Comparison of ENCODE assay signal across 8 cellular contexts in genomic region chr10:101141622-101142532, GRCh38. TPM values are rescaled to one million over a fixed set of nuclear protein-coding genes. Genes with fewer than 3 reads are reported as not detected.
A peak's percentile ranks its signal among the peaks of the same experiment; 100 is the strongest.
DNase-seq lines count a peak whose midpoint lies in the region; ATAC-seq and TF ChIP-seq lines count a peak whose summit lies in the region.

No MANE protein-coding gene starts in this region.

- H3K9me3 ChIP-seq in CD8-positive, alpha-beta T cell (ENCODE audit: low read length): no peaks in the 10 kb centered on the region
- no peaks in the 10 kb centered on the region for H3K9me3 ChIP-seq in right cardiac atrium (ENCODE audit: control insufficient read depth, low read length)

- WGBS in right cardiac atrium: 15% methylated on average over 21 of the region's 21 CpGs

- H3K4me2 ChIP-seq in GM23338: peak overlapping the region; percentile 45; the same call in 1 of the 2 replicates

- H3K27ac ChIP-seq in CD8-positive, alpha-beta T cell (ENCODE audit: low read depth, low read length): no peak overlapping the region
- H3K27ac ChIP-seq in GM23338 (ENCODE audit: low read depth) (no peak overlapping the region), right cardiac atrium (ENCODE audit: low read length) (no peak overlapping the region)

- CTCF ChIA-PET in CD8-positive, alpha-beta T cell (lab: Charles Lee): interaction anchor here (0.7 to 14.0 kb wide), 36 partner anchors 8 to 170 kb away, joined by 3 to 479 read pairs (median 6); partner anchors contain the start of genes KAZALD1 and TLX1

- DNase-seq in CD8-positive, alpha-beta T cell: peak; percentile 62 to 86 (median 76)
- DNase-seq in GM23338 (ENCODE audit: low spot score) (peak; percentile 92), NCI-H146 treated with DMSO at 0.1 percent for 48 hours (lab: John Stamatoyannopoulos, UW; ENCODE audit: unreplicated experiment) (peak; percentile 36), T1000 (lab: John Stamatoyannopoulos, UW) (peak; percentile 66), amygdala (lab: John Stamatoyannopoulos, UW) (peak in 52 of 56 donors; percentile 9 to 80 (median 48)), right cardiac atrium (peak; percentile 78 to 92 (median 91)), skeletal muscle cell (ENCODE audit: low read depth) (peak; percentile 26)

- no peaks in the 10 kb centered on the region for H3K36me3 Mint-ChIP-seq in CD8-positive, alpha-beta T cell
- no peaks in the 10 kb centered on the region; the same call in 2 of the 3 replicates for H3K36me3 Mint-ChIP-seq in GM23338 (ENCODE audit: low read depth)

- no peak overlapping the region for H3K27ac Mint-ChIP-seq in CD8-positive, alpha-beta T cell
- H3K27ac Mint-ChIP-seq in GM23338: no peak overlapping the region

- H3K9me3 Mint-ChIP-seq in CD8-positive, alpha-beta T cell: no peaks in the 10 kb centered on the region
- no peaks in the 10 kb centered on the region; the same call in 2 of the 3 replicates for H3K9me3 Mint-ChIP-seq in GM23338

- H3K4me3 Mint-ChIP-seq in CD8-positive, alpha-beta T cell: no peak overlapping the region
- no peak overlapping the region for H3K4me3 Mint-ChIP-seq in GM23338

- ATAC-seq in CD8-positive, alpha-beta T cell: peak; percentile 86
- peak; percentile 53 for ATAC-seq in GM23338
- peak; percentile 81 to 84 for ATAC-seq in right cardiac atrium
- no peak for ATAC-seq in GM21447 (IDR thresholded peaks at IDR 0.05; ENCODE audit: unreplicated experiment)

- no peaks in the 10 kb centered on the region for H3F3A ChIP-seq in GM23338 (replicated peaks; ENCODE audit: low read depth)

- peaks cover 28% of the 10 kb centered on the region for H3K4me1 Mint-ChIP-seq in CD8-positive, alpha-beta T cell (ENCODE audit: low read depth)
- H3K4me1 Mint-ChIP-seq in GM23338: peaks cover 17% of the 10 kb centered on the region

- no peaks in the 10 kb centered on the region for H3K9me2 ChIP-seq in GM23338 (ENCODE audit: insufficient read depth)

- peaks cover 72% of the 10 kb centered on the region for H3K27me3 ChIP-seq in CD8-positive, alpha-beta T cell (ENCODE audit: insufficient read depth, low read length)
- H3K27me3 ChIP-seq in GM23338 (ENCODE audit: insufficient read depth): peaks cover 100% of the 10 kb centered on the region
- no peaks in the 10 kb centered on the region for H3K27me3 ChIP-seq in right cardiac atrium (ENCODE audit: control insufficient read depth, insufficient read depth)

- H3K4me1 ChIP-seq in CD8-positive, alpha-beta T cell (ENCODE audit: insufficient read depth, low read length): peaks cover 32% of the 10 kb centered on the region
- H3K4me1 ChIP-seq in GM23338 (ENCODE audit: insufficient read depth) (peaks cover 16% of the 10 kb centered on the region; the same call in 1 of the 2 replicates), right cardiac atrium (ENCODE audit: control insufficient read depth, insufficient read depth, low read length) (no peaks in the 10 kb centered on the region)

- H3K36me3 ChIP-seq in CD8-positive, alpha-beta T cell (ENCODE audit: insufficient read depth, low read length): no peaks in the 10 kb centered on the region
- H3K36me3 ChIP-seq in GM23338 (ENCODE audit: insufficient read depth): no peaks in the 10 kb centered on the region; the same call in 1 of the 2 replicates

- no peak overlapping the region for H3K4me3 ChIP-seq in CD8-positive, alpha-beta T cell (ENCODE audit: low read depth, low read length)
- no peak overlapping the region for H3K4me3 ChIP-seq in GM23338
- H3K4me3 ChIP-seq in right cardiac atrium (ENCODE audit: low read length): no peak overlapping the region
- H3K4me3 ChIP-seq in skeletal muscle cell (ENCODE audit: low read depth, low read length): no peak overlapping the region

- TF ChIP-seq CTCF in CD8-positive, alpha-beta T cell (IDR thresholded peaks at IDR 0.05): peak; percentile 88
- peak; percentile 92 to 95 for TF ChIP-seq CTCF in GM23338 (conservative IDR thresholded peaks at IDR 0.05; ENCODE audit: low read depth in 2 of 2)

- H4K20me1 ChIP-seq in GM23338 (replicated peaks; ENCODE audit: insufficient read depth): peaks cover 23% of the 10 kb centered on the region

- POLR2A ChIA-PET in CD8-positive, alpha-beta T cell (lab: Charles Lee): interaction anchor here (0.7 to 2.8 kb wide), 8 partner anchors 14 to 99 kb away, joined by 3 to 17 read pairs (median 4); no protein-coding TSS in a partner anchor

- H3K79me2 ChIP-seq in GM23338 (replicated peaks; ENCODE audit: insufficient read depth): no peaks in the 10 kb centered on the region

- peaks cover 79% of the 10 kb centered on the region for H3K27me3 Mint-ChIP-seq in CD8-positive, alpha-beta T cell (ENCODE audit: low read depth)
- peaks cover 100% of the 10 kb centered on the region for H3K27me3 Mint-ChIP-seq in GM23338 (ENCODE audit: insufficient read depth, low read depth, poor library complexity)

- intact Hi-C loops in CD8-positive, alpha-beta T cell (cut with DNase I, micrococcal nuclease): loop anchor here (1.0 to 2.0 kb wide), 4 partner anchors 47 to 101 kb away; no protein-coding TSS in a partner anchor
- intact Hi-C loops in right cardiac atrium (cut with DNase I): loop anchor here (2.0 kb wide), 2 partner anchors 45 to 47 kb away; no protein-coding TSS in a partner anchor

- no peak overlapping the region for H2AFZ ChIP-seq in GM23338

TF ChIP-seq in GM23338, 12 proteins besides CTCF, POLR2A, EP300 and RAD21:
- no peak for TF ChIP-seq ZNF462 (CRISPR knock-in tag; IDR thresholded peaks at IDR 0.05)
- TF ChIP-seq EZH2phosphoT487 (IDR thresholded peaks at IDR 0.05; ENCODE audit: unreplicated experiment): no peak
- TF ChIP-seq EZH2 (IDR thresholded peaks at IDR 0.05; ENCODE audit: low read depth, unreplicated experiment): peak; percentile 68

RNA-seq across cellular contexts. Expression of gene TLX1, which starts 10.8 kb away (rescaled TPM):
- total RNA-seq in CD8-positive, alpha-beta T cell: not detected
- total RNA-seq in GM23338 (2014; rRNA removed; shearing (Covaris generic)): not detected in 2 replicates
- not detected in 2 replicates for polyA plus RNA-seq in GM23338 (2016; fragmentation: Nextera tagmentation; extraction: Ambion mirVana)
- 1 to 10 TPM in 3 of 4 donors, under 1 TPM in 1; 0.09 to 1.2 (median 1.0) TPM for total RNA-seq in right cardiac atrium
- polyA plus RNA-seq in right cardiac atrium: 0.52 TPM

Comparison
In these comparisons a context has a peak if more than half of its experiments do, and no peak if none do; other contexts are left out.
1. DNase-seq: peak in every context shown above with its lines; median percentile 92 in GM23338; 91 in right cardiac atrium; 76 in CD8-positive, alpha-beta T cell; 66 in T1000; 48 in amygdala; 36 in NCI-H146 treated with DMSO at 0.1 percent for 48 hours; 26 in skeletal muscle cell.